In genomic region chr11:99351620-99352019, GRCh38 we compare ENCODE assay signal across 1 cellular context.
TF ChIP-seq lines count a peak whose summit lies in the region.

No MANE protein-coding gene starts in this region.

TF ChIP-seq in IMR-90, 13 proteins besides CTCF, POLR2A, EP300 and RAD21 (continued from another document):
- TF ChIP-seq RFX5 (IDR thresholded peaks at IDR 0.05; ENCODE audit: low read depth, low read length), result no peak
- no peak for TF ChIP-seq MAZ (IDR thresholded peaks at IDR 0.05; ENCODE audit: borderline replicate concordance, low read depth, low read length)
- TF ChIP-seq CHD1 (IDR thresholded peaks at IDR 0.05; ENCODE audit: low read depth, low read length), result no peak
- TF ChIP-seq MXI1 (IDR thresholded peaks at IDR 0.05; ENCODE audit: borderline replicate concordance, low read depth, low read length), result no peak
- TF ChIP-seq RCOR1 (IDR thresholded peaks at IDR 0.05; ENCODE audit: insufficient replicate concordance, low read length), result no peak
